ENCODE assay signal across 16 cellular contexts in the genomic region with DNA sequence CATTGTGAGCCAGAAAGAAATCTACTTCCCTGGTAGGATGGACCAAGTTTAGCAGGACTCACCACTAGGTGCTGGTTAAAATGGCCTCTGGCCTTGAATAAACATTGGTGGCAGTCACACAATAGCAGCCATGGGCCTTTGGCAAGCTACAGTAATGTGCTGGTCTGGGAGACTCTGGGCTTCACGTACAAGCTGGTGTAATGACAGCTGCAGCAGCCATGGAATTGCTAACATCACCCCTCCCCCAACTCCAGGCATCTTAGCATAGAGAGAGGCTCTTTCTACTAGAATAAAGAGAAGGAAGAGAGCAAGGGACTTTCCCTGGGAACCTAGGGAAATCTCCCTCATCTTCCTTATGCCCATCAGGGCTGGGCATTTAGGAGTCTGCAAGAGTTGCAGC.
"Had no signal": no experiment of that assay in that cellular context is flagged by ENCODE, and none has a peak within 500 bp of the region (broad histone marks: within the 10 kb centered on the region; RNA-seq: fewer than 3 reads in every experiment).

No MANE protein-coding gene starts in this region.

- H3K4me1 ChIP-seq: breast epithelium, tibial nerve had no signal

- ATAC-seq: activated CD4-positive, CD25-positive, alpha-beta regulatory T cell treated with anti-CD3 and anti-CD28 coated beads, Interleukin-2, amount 50 U/mL, for 24 hours; foreskin keratinocyte; naive thymus-derived CD4-positive, alpha-beta T cell had no signal

- H3K36me3 ChIP-seq: breast epithelium, tibial nerve had no signal

- H3K27me3 ChIP-seq: breast epithelium, foreskin keratinocyte, tibial nerve had no signal

- DNase-seq: activated CD4-positive, alpha-beta T cell treated with anti-CD3 and anti-CD28 coated beads, Interleukin-2, amount 50 U/mL, for 1 hour; activated CD8-positive, alpha-beta memory T cell treated with anti-CD3 and anti-CD28 coated beads for 24 hours; activated naive CD4-positive, alpha-beta T cell treated with Interleukin-2 at 50 U/mL for 16 hours; aorta; effector memory CD4-positive, alpha-beta T cell; foreskin keratinocyte; head of caudate nucleus; naive thymus-derived CD4-positive, alpha-beta T cell; nucleus accumbens; stimulated activated CD4-positive, alpha-beta T cell treated with anti-CD3 and anti-CD28 coated beads, Interleukin-15, amount 100 ng/mL, for 24 hours; stimulated activated CD4-positive, alpha-beta T cell treated with anti-CD3 and anti-CD28 coated beads, Interleukin-4, amount 100 ng/mL, for 24 hours; stimulated activated naive CD4-positive, alpha-beta T cell treated with Interleukin-2 at 50 U/mL for 16 hours; substantia nigra had no signal

- H3K27ac ChIP-seq: breast epithelium, foreskin keratinocyte, tibial nerve had no signal

- H3K4me3 ChIP-seq: breast epithelium, tibial nerve had no signal
